8 cellular contexts compared by ENCODE assay signal in genomic region chr19:13151605-13152355, GRCh38. TPM values are rescaled to one million over a fixed set of nuclear protein-coding genes. Genes with fewer than 3 reads are reported as not detected.
DNase-seq lines count a peak whose midpoint lies in the region; ATAC-seq lines count a peak whose summit lies in the region.

No MANE protein-coding gene starts in this region.

- no peaks in the 10 kb centered on the region for H3K9me3 ChIP-seq in CD4-positive, CD25-positive, alpha-beta regulatory T cell (ENCODE audit: control insufficient read depth in 2 of 2, low read length in 2 of 2)
- H3K9me3 ChIP-seq in HUES6 (ENCODE audit: control insufficient read depth, insufficient read depth, low read depth, low read length) (no peaks in the 10 kb centered on the region), mesenchymal stem cell (ENCODE audit: control insufficient read depth, low read length) (no peaks in the 10 kb centered on the region)
- no peaks in the 10 kb centered on the region for H3K9me3 ChIP-seq in effector memory CD4-positive, alpha-beta T cell (ENCODE audit: control insufficient read depth, low read length)

- H3K27ac ChIP-seq in CD4-positive, CD25-positive, alpha-beta regulatory T cell (ENCODE audit: insufficient read depth, low read length, poor library complexity, severe bottlenecking), result peak overlapping the region; percentile 97
- H3K27ac ChIP-seq in HUES6 (ENCODE audit: low read depth, low read length) (peak overlapping the region; percentile 96), mesenchymal stem cell (ENCODE audit: low read length, poor library complexity, severe bottlenecking) (peak overlapping the region; percentile 98)
- H3K27ac ChIP-seq in effector memory CD4-positive, alpha-beta T cell (ENCODE audit: insufficient read depth, low read length, poor library complexity, severe bottlenecking), result peak overlapping the region; percentile 94

- peak overlapping the region; percentile 95 to 98 for H3K18ac ChIP-seq in mesenchymal stem cell (ENCODE audit: low read depth in 1 of 2, low read length in 2 of 2)

- peak overlapping the region; percentile 98 for H3K4me3 ChIP-seq in CD4-positive, CD25-positive, alpha-beta regulatory T cell (ENCODE audit: low read depth, low read length)
- H3K4me3 ChIP-seq in HUES6 (ENCODE audit: low read depth, low read length) (peak overlapping the region; percentile 92), mesenchymal stem cell (ENCODE audit: insufficient read depth in 1 of 2, low read depth in 1 of 2, low read length in 2 of 2) (peak overlapping the region; percentile 71 to 94)
- H3K4me3 ChIP-seq in effector memory CD4-positive, alpha-beta T cell (ENCODE audit: insufficient read depth, low read depth, low read length, poor library complexity, severe bottlenecking), result peak overlapping the region; percentile 97

- peak overlapping the region; percentile 97 for H2BK5ac ChIP-seq in mesenchymal stem cell (ENCODE audit: low read depth, low read length, poor library complexity, severe bottlenecking)

- H3K23ac ChIP-seq in mesenchymal stem cell (ENCODE audit: low read length in 2 of 2), result peak overlapping the region in 1 of 2 experiments; percentile 64

- peak; percentile 54 to 63 for ATAC-seq in CD4-positive, CD25-positive, alpha-beta regulatory T cell (ENCODE audit: low read depth in 2 of 2)
- peak; percentile 44 for ATAC-seq in GM19463 (IDR thresholded peaks at IDR 0.05; ENCODE audit: unreplicated experiment)
- peak; percentile 50 for ATAC-seq in activated CD8-positive, alpha-beta memory T cell treated with anti-CD3 and anti-CD28 coated beads, Interleukin-2, amount 10 ng/mL, durations not matched to agents 7 days and 5 days

- peak overlapping the region in 1 of 2 experiments; percentile 53 for H3K14ac ChIP-seq in mesenchymal stem cell (ENCODE audit: low read length in 2 of 2)

- H3K4ac ChIP-seq in mesenchymal stem cell (ENCODE audit: low read depth in 1 of 2, low read length in 2 of 2), result peak overlapping the region in 1 of 2 experiments; percentile 98

- no peak overlapping the region for H2AFZ ChIP-seq in mesenchymal stem cell (ENCODE audit: low read depth, low read length)

- H3K27me3 ChIP-seq in CD4-positive, CD25-positive, alpha-beta regulatory T cell (ENCODE audit: control insufficient read depth, insufficient read depth, low read length), result no peaks in the 10 kb centered on the region
- H3K27me3 ChIP-seq in HUES6 (ENCODE audit: control insufficient read depth, insufficient read depth, low read length) (no peaks in the 10 kb centered on the region), mesenchymal stem cell (ENCODE audit: control insufficient read depth in 1 of 2, insufficient read depth in 1 of 2, low read length in 2 of 2) (no peaks in the 10 kb centered on the region)
- no peaks in the 10 kb centered on the region for H3K27me3 ChIP-seq in effector memory CD4-positive, alpha-beta T cell (replicated peaks; ENCODE audit: control insufficient read depth, insufficient read depth, low read length, poor library complexity, severe bottlenecking)

- peak overlapping the region; percentile 99 for H4K8ac ChIP-seq in mesenchymal stem cell (ENCODE audit: low read length)

- under 1% methylated on average over 60 of the region's 71 CpGs for WGBS in mesenchymal stem cell

- peak overlapping the region; percentile 54 for H2AK5ac ChIP-seq in mesenchymal stem cell (ENCODE audit: low read length, severe bottlenecking)

- peaks cover 0 to 5% (median 1%) of the 10 kb centered on the region in 7 donors for H3K9me3 Mint-ChIP-seq in CD4-positive, CD25-positive, alpha-beta regulatory T cell
- no peaks in the 10 kb centered on the region for H3K9me3 Mint-ChIP-seq in activated CD8-positive, alpha-beta memory T cell treated with anti-CD3 and anti-CD28 coated beads, Interleukin-2, amount 10 ng/mL, durations not matched to agents 7 days and 5 days (ENCODE audit: low read depth)

- peaks cover 29% of the 10 kb centered on the region for H3K27me3 Mint-ChIP-seq in CD4-positive, CD25-positive, alpha-beta regulatory T cell
- no peaks in the 10 kb centered on the region for H3K27me3 Mint-ChIP-seq in activated CD8-positive, alpha-beta memory T cell treated with anti-CD3 and anti-CD28 coated beads, Interleukin-2, amount 10 ng/mL, durations not matched to agents 7 days and 5 days

- peak overlapping the region; percentile 50 for H2BK120ac ChIP-seq in mesenchymal stem cell (ENCODE audit: low read depth, low read length)

- peak overlapping the region; percentile 77 for H3K4me2 ChIP-seq in mesenchymal stem cell (ENCODE audit: low read length, poor library complexity, severe bottlenecking)

- CTCF ChIA-PET in activated CD8-positive, alpha-beta memory T cell treated with anti-CD3 and anti-CD28 coated beads, Interleukin-2, amount 10 ng/mL, durations not matched to agents 7 days and 5 days (lab: Charles Lee), result interaction anchor here (0.6 to 2.0 kb wide), 14 partner anchors 12 to 357 kb away, joined by 3 to 26 read pairs (median 4); partner anchors contain the start of gene NACC1

- peak overlapping the region; percentile 99 for H3K9ac ChIP-seq in HUES6 (ENCODE audit: low read length)
- H3K9ac ChIP-seq in mesenchymal stem cell (ENCODE audit: low read length), result peak overlapping the region; percentile 100

- peak; percentile 94 to 97 (median 96) for DNase-seq in CD4-positive, CD25-positive, alpha-beta regulatory T cell
- DNase-seq in NOMO-1 treated with dmso at 0.1 percent for 144 hours (lab: John Stamatoyannopoulos, UW; ENCODE audit: unreplicated experiment) (peak; percentile 98), mesenchymal stem cell (peak; percentile 97)
- peak; percentile 98 for DNase-seq in activated CD8-positive, alpha-beta memory T cell treated with anti-CD3 and anti-CD28 coated beads, Interleukin-2, amount 10 ng/mL, durations not matched to agents 7 days and 5 days
- peak; percentile 94 to 95 (median 94) for DNase-seq in effector memory CD4-positive, alpha-beta T cell
- DNase-seq in stimulated activated CD8-positive, alpha-beta memory T cell treated with anti-CD3 and anti-CD28 coated beads, Interleukin-12 subunit alpha, Interleukin-12 subunit beta, amount 100 ng/mL, for 1 hour (ENCODE audit: low read depth), result peak; percentile 92

- H3K4me1 Mint-ChIP-seq in CD4-positive, CD25-positive, alpha-beta regulatory T cell, result peaks cover 0 to 44% (median 19%) of the 10 kb centered on the region in 4 donors
- H3K4me1 Mint-ChIP-seq in activated CD8-positive, alpha-beta memory T cell treated with anti-CD3 and anti-CD28 coated beads, Interleukin-2, amount 10 ng/mL, durations not matched to agents 7 days and 5 days, result peaks cover 28% of the 10 kb centered on the region

- peaks cover 12% of the 10 kb centered on the region for H3K79me1 ChIP-seq in mesenchymal stem cell (replicated peaks; ENCODE audit: low read length, poor library complexity, severe bottlenecking)

- peak overlapping the region; percentile 92 for H2BK15ac ChIP-seq in mesenchymal stem cell (ENCODE audit: low read depth, poor library complexity, severe bottlenecking)

- H2BK12ac ChIP-seq in mesenchymal stem cell (ENCODE audit: low read length in 2 of 2), result peak overlapping the region in 1 of 2 experiments; percentile 83

- H3K4me1 ChIP-seq in CD4-positive, CD25-positive, alpha-beta regulatory T cell (ENCODE audit: control insufficient read depth, insufficient read depth, low read length, poor library complexity, severe bottlenecking), result peaks cover 53% of the 10 kb centered on the region
- peaks cover 5% of the 10 kb centered on the region for H3K4me1 ChIP-seq in HUES6 (ENCODE audit: control insufficient read depth, insufficient read depth, low read length)
- H3K4me1 ChIP-seq in effector memory CD4-positive, alpha-beta T cell (ENCODE audit: control insufficient read depth, insufficient read depth, low read length, poor library complexity, severe bottlenecking), result peaks cover 8% of the 10 kb centered on the region
- peaks cover 27% of the 10 kb centered on the region for H3K4me1 ChIP-seq in mesenchymal stem cell (ENCODE audit: control insufficient read depth, insufficient read depth, low read depth, low read length)

- H3K36me3 Mint-ChIP-seq in CD4-positive, CD25-positive, alpha-beta regulatory T cell, result peaks cover 14% of the 10 kb centered on the region
- H3K36me3 Mint-ChIP-seq in activated CD8-positive, alpha-beta memory T cell treated with anti-CD3 and anti-CD28 coated beads, Interleukin-2, amount 10 ng/mL, durations not matched to agents 7 days and 5 days, result peaks cover 28% of the 10 kb centered on the region

- H4K91ac ChIP-seq in mesenchymal stem cell (ENCODE audit: low read length), result peak overlapping the region; percentile 99

- no peaks in the 10 kb centered on the region for H3K36me3 ChIP-seq in CD4-positive, CD25-positive, alpha-beta regulatory T cell (ENCODE audit: control insufficient read depth, insufficient read depth, low read length)
- H3K36me3 ChIP-seq in HUES6 (ENCODE audit: control insufficient read depth, insufficient read depth, low read length) (peaks cover 10% of the 10 kb centered on the region), mesenchymal stem cell (ENCODE audit: control insufficient read depth in 1 of 2, insufficient read depth in 2 of 2, low read depth in 1 of 2, low read length in 2 of 2) (peaks cover 8 to 9% of the 10 kb centered on the region in 2 experiments)
- peaks cover 15% of the 10 kb centered on the region for H3K36me3 ChIP-seq in effector memory CD4-positive, alpha-beta T cell (ENCODE audit: control insufficient read depth, insufficient read depth, low read length)

- peak overlapping the region; percentile 99 to 100 (median 99) for H3K27ac Mint-ChIP-seq in CD4-positive, CD25-positive, alpha-beta regulatory T cell
- H3K27ac Mint-ChIP-seq in activated CD8-positive, alpha-beta memory T cell treated with anti-CD3 and anti-CD28 coated beads, Interleukin-2, amount 10 ng/mL, durations not matched to agents 7 days and 5 days, result peak overlapping the region; percentile 100

- H3K4me3 Mint-ChIP-seq in CD4-positive, CD25-positive, alpha-beta regulatory T cell, result peak overlapping the region; percentile 94 to 99 (median 98)
- H3K4me3 Mint-ChIP-seq in activated CD8-positive, alpha-beta memory T cell treated with anti-CD3 and anti-CD28 coated beads, Interleukin-2, amount 10 ng/mL, durations not matched to agents 7 days and 5 days, result peak overlapping the region; percentile 96

RNA-seq across cellular contexts. Expression of gene IER2, which starts 1.6 kb away (rescaled TPM):
- total RNA-seq in CD4-positive, CD25-positive, alpha-beta regulatory T cell, result 478 TPM
- 100 to 1,000 TPM; 144 to 234 (median 197) TPM for polyA plus RNA-seq in CD4-positive, CD25-positive, alpha-beta regulatory T cell
- 100 to 1,000 TPM; 148 to 209 TPM for total RNA-seq in activated CD8-positive, alpha-beta memory T cell treated with anti-CD3 and anti-CD28 coated beads, Interleukin-2, amount 10 ng/mL, durations not matched to agents 7 days and 5 days
- 135 TPM for polyA plus RNA-seq in mesenchymal stem cell (2013, experiment 1 of 2)
- polyA plus RNA-seq in mesenchymal stem cell (2013, experiment 2 of 2), result 129 TPM

RNA-seq across cellular contexts. Expression of gene STX10, which starts 1.6 kb away (rescaled TPM):
- 56.5 TPM for total RNA-seq in CD4-positive, CD25-positive, alpha-beta regulatory T cell
- polyA plus RNA-seq in CD4-positive, CD25-positive, alpha-beta regulatory T cell, result 10 to 100 TPM; 52.4 to 68.2 (median 58.9) TPM
- total RNA-seq in activated CD8-positive, alpha-beta memory T cell treated with anti-CD3 and anti-CD28 coated beads, Interleukin-2, amount 10 ng/mL, durations not matched to agents 7 days and 5 days, result 10 to 100 TPM; 58.6 to 70.1 TPM
- 50.2 TPM for polyA plus RNA-seq in mesenchymal stem cell (2013, experiment 1 of 2)
- polyA plus RNA-seq in mesenchymal stem cell (2013, experiment 2 of 2), result 53.2 TPM

RNA-seq across cellular contexts. Expression of gene NACC1, which starts 33.7 kb away (rescaled TPM):
- 25.4 TPM for total RNA-seq in CD4-positive, CD25-positive, alpha-beta regulatory T cell
- 1 to 10 TPM in 2 of 4 donors, under 1 TPM in 2; 0.71 to 2.5 (median 1.2) TPM for polyA plus RNA-seq in CD4-positive, CD25-positive, alpha-beta regulatory T cell
- total RNA-seq in activated CD8-positive, alpha-beta memory T cell treated with anti-CD3 and anti-CD28 coated beads, Interleukin-2, amount 10 ng/mL, durations not matched to agents 7 days and 5 days, result 10 to 100 TPM; 82.2 to 96.0 TPM
- 82.1 TPM for polyA plus RNA-seq in mesenchymal stem cell (2013, experiment 1 of 2)
- polyA plus RNA-seq in mesenchymal stem cell (2013, experiment 2 of 2), result 85.0 TPM

RNA-seq across cellular contexts. Expression of gene TRMT1, which starts 35.2 kb away (rescaled TPM):
- 57.6 TPM for total RNA-seq in CD4-positive, CD25-positive, alpha-beta regulatory T cell
- polyA plus RNA-seq in CD4-positive, CD25-positive, alpha-beta regulatory T cell, result 10 to 100 TPM; 16.0 to 22.3 (median 19.9) TPM
- total RNA-seq in activated CD8-positive, alpha-beta memory T cell treated with anti-CD3 and anti-CD28 coated beads, Interleukin-2, amount 10 ng/mL, durations not matched to agents 7 days and 5 days, result 10 to 100 TPM; 43.2 to 50.2 TPM
- 20.0 TPM for polyA plus RNA-seq in mesenchymal stem cell (2013, experiment 1 of 2)
- polyA plus RNA-seq in mesenchymal stem cell (2013, experiment 2 of 2), result 16.9 TPM

RNA-seq across cellular contexts. Expression of gene LYL1, which starts 49.1 kb away (rescaled TPM):
- total RNA-seq in CD4-positive, CD25-positive, alpha-beta regulatory T cell, result 8.7 TPM
- polyA plus RNA-seq in CD4-positive, CD25-positive, alpha-beta regulatory T cell, result 10 to 100 TPM in 1 of 4 donors, 1 to 10 TPM in 3; 6.5 to 14.2 (median 7.5) TPM
- under 1 TPM; 0.49 to 0.64 TPM for total RNA-seq in activated CD8-positive, alpha-beta memory T cell treated with anti-CD3 and anti-CD28 coated beads, Interleukin-2, amount 10 ng/mL, durations not matched to agents 7 days and 5 days
- polyA plus RNA-seq in mesenchymal stem cell (2013, experiment 1 of 2), result 0.68 TPM
- 0.79 TPM for polyA plus RNA-seq in mesenchymal stem cell (2013, experiment 2 of 2)

Comparison
In these comparisons a context has a peak if more than half of its experiments do, and no peak if none do; other contexts are left out.
1. Peak in every context shown above with its lines: DNase-seq, ATAC-seq, H3K4me3 ChIP-seq and H3K27ac ChIP-seq.